31 cellular contexts compared by ENCODE assay signal in genomic region chr7:121618182-121618581, GRCh38.
"Had no signal": no experiment of that assay in that cellular context is flagged by ENCODE, and none has a peak within 500 bp of the region (broad histone marks: within the 10 kb centered on the region; RNA-seq: fewer than 3 reads in every experiment).

No MANE protein-coding gene starts in this region.

- ATAC-seq: Panc1, Right ventricle myocardium inferior had no signal

- H3K4me2 ChIP-seq: PC-9, SK-N-SH had no signal

- H3K27ac ChIP-seq: PC-9, RWPE1, SJSA1 had no signal

- DNase-seq: Kasumi-1, MG63, NCI-H1048, NCI-H1092 treated with DMSO at 0.1 percent for 48 hours, NCI-H1105 treated with DMSO at 0.1 percent for 48 hours, NCI-H1417, NCI-H1436, NCI-H146, NCI-H1694, NCI-H187, NCI-H1930, NCI-H2029 treated with DMSO at 0.1 percent for 48 hours, NCI-H2081 treated with DMSO at 0.1 percent for 48 hours, NCI-H2107, NCI-H2171, NCI-H226, NCI-H446 treated with DMSO at 0.1 percent for 48 hours, NCI-H510A, NCI-H524, NCI-H526, NCI-H69, NCI-H748 treated with DMSO at 0.1 percent for 48 hours, NCI-H82, PC-9, SHP77 treated with DMSO at 0.1 percent for 48 hours, SK-N-SH, SW 1271 had no signal

- H3K36me3 ChIP-seq: MG63, SJSA1 had no signal

- H3K4me1 ChIP-seq: SJSA1 had no signal

- H3K9ac ChIP-seq: SK-N-SH had no signal

- H3K4me3 ChIP-seq: MG63, PC-9, SJSA1 had no signal

- H3K27me3 ChIP-seq: MG63, SJSA1 had no signal

- H2AFZ ChIP-seq: PC-9 had no signal

- H3K9me3 ChIP-seq: MG63, SJSA1 had no signal
